In genomic region chr5:76819851-76820280, GRCh38 we compare ENCODE assay signal across 10 cellular contexts. TPM values are rescaled to one million over a fixed set of nuclear protein-coding genes. Genes with fewer than 3 reads are reported as not detected.
DNase-seq lines count a peak whose midpoint lies in the region; ATAC-seq, FAIRE-seq and TF ChIP-seq lines count a peak whose summit lies in the region.
"Had no signal": no experiment of that assay in that cellular context is flagged by ENCODE, and none has a peak within 500 bp of the region (broad histone marks: within the 10 kb centered on the region; RNA-seq: fewer than 3 reads in every experiment).

No MANE protein-coding gene starts in this region.

- H3K4me1 Mint-ChIP-seq in stimulated activated naive B cell treated with anti-CD40 and anti-IgM and Interleukin-4, amounts not matched to agents 10 μg/mL and 1 μg/mL and 100 μg/mL, for 72 hours, result peaks cover 9 to 14% of the 10 kb centered on the region in 2 donors

- H3K36me3 Mint-ChIP-seq in stimulated activated naive B cell treated with anti-CD40 and anti-IgM and Interleukin-4, amounts not matched to agents 10 μg/mL and 1 μg/mL and 100 μg/mL, for 72 hours, result no peaks in the 10 kb centered on the region

- H3K9me3 Mint-ChIP-seq in stimulated activated naive B cell treated with anti-CD40 and anti-IgM and Interleukin-4, amounts not matched to agents 10 μg/mL and 1 μg/mL and 100 μg/mL, for 72 hours, result no peaks in the 10 kb centered on the region

- H3K27me3 ChIP-seq in bronchial epithelial cell (ENCODE audit: control insufficient read depth, insufficient read depth, low read length), result no peaks in the 10 kb centered on the region

- DNase-seq in DMS53 (lab: John Stamatoyannopoulos, UW) (peak; percentile 39), DMS53 treated with DMSO at 0.1 percent for 48 hours (lab: John Stamatoyannopoulos, UW; ENCODE audit: unreplicated experiment) (no peak), bronchial epithelial cell (ENCODE audit: low read depth) (no peak), left colon (peak in 1 of 2 donors; percentile 45), NCI-H1105 treated with DMSO at 0.1 percent for 48 hours (lab: John Stamatoyannopoulos, UW) (no peak), DMS 273 (lab: John Stamatoyannopoulos, UW; ENCODE audit: unreplicated experiment) (no peak)
- no peak for DNase-seq in stimulated activated naive B cell treated with anti-CD40 and anti-IgM and Interleukin-4, amounts not matched to agents 10 μg/mL and 1 μg/mL and 100 μg/mL, for 72 hours
- no peak for DNase-seq in effector CD4-positive, alpha-beta T cell

- TF ChIP-seq CTCF in bronchial epithelial cell (IDR thresholded peaks at IDR 0.05; ENCODE audit: insufficient read depth, low read length, severe bottlenecking), result no peak

- peak overlapping the region; percentile 69 to 81 for H3K4me3 Mint-ChIP-seq in stimulated activated naive B cell treated with anti-CD40 and anti-IgM and Interleukin-4, amounts not matched to agents 10 μg/mL and 1 μg/mL and 100 μg/mL, for 72 hours

- H3K4me3 ChIP-seq in bronchial epithelial cell (ENCODE audit: low read depth, low read length), result peak overlapping the region; percentile 77

- intact Hi-C loops in left colon (cut with DNase I, micrococcal nuclease), result no loop called here

- H3K27me3 Mint-ChIP-seq in stimulated activated naive B cell treated with anti-CD40 and anti-IgM and Interleukin-4, amounts not matched to agents 10 μg/mL and 1 μg/mL and 100 μg/mL, for 72 hours, result peaks cover 45 to 61% of the 10 kb centered on the region in 2 donors

- peak; percentile 34 for ATAC-seq in left colon
- ATAC-seq in stimulated activated naive B cell treated with anti-CD40 and anti-IgM and Interleukin-4, amounts not matched to agents 10 μg/mL and 1 μg/mL and 100 μg/mL, for 72 hours (replicated peaks), result peak; percentile 10 to 42

- peak overlapping the region; percentile 47 for H3K27ac Mint-ChIP-seq in stimulated activated naive B cell treated with anti-CD40 and anti-IgM and Interleukin-4, amounts not matched to agents 10 μg/mL and 1 μg/mL and 100 μg/mL, for 72 hours

- FAIRE-seq in bronchial epithelial cell (lab: Jason Lieb, UNC), result no peak
- FAIRE-seq: A204.1 had no signal

- H3K36me3 ChIP-seq in bronchial epithelial cell (ENCODE audit: control insufficient read depth, insufficient read depth, low read length), result no peaks in the 10 kb centered on the region

RNA-seq across cellular contexts. Expression of gene F2RL1, which starts 1.0 kb away (rescaled TPM):
- total RNA-seq in bronchial epithelial cell (24.1 and 25.5 TPM in 2 replicates), left colon (100 to 1,000 TPM; 174 to 180 TPM)

RNA-seq across cellular contexts. Expression of gene S100Z, which starts 29.9 kb away (rescaled TPM):
- not detected in 2 replicates for total RNA-seq in bronchial epithelial cell
- under 1 TPM in 1 of 2 donors, not detected in 1; 0.31 TPM for total RNA-seq in left colon
- total RNA-seq: temporal lobe had no signal
